In genomic region chr12:53824001-53824716, GRCh38 we compare ENCODE assay signal across 24 cellular contexts.
DNase-seq lines count a peak whose midpoint lies in the region; ATAC-seq, FAIRE-seq and TF ChIP-seq lines count a peak whose summit lies in the region.
"Had no signal": no experiment of that assay in that cellular context is flagged by ENCODE, and none has a peak within 500 bp of the region (broad histone marks: within the 10 kb centered on the region; RNA-seq: fewer than 3 reads in every experiment).

No MANE protein-coding gene starts in this region.

- H2AFZ ChIP-seq in MM.1S (ENCODE audit: low read length) (peak overlapping the region; percentile 57), PC-3 (ENCODE audit: low read length) (peak overlapping the region; percentile 24; the same call in 1 of the 2 replicates), HepG2 (ENCODE audit: low read length) (peak overlapping the region; percentile 45)

- no peak for TF ChIP-seq RAD21 in HepG2 (CRISPR knock-in tag; IDR thresholded peaks at IDR 0.05)

- in situ Hi-C loops in HepG2 (cut with HindIII; ENCODE audit: extremely low pct_ligation_motif_present, low pct_unique_long_range_greater_than_20kb) (no loop called here), HAP-1 (cut with MboI; ENCODE audit: low sequenced_read_pairs) (no loop called here)

- TF ChIP-seq EP300 in HepG2 (IDR thresholded peaks at IDR 0.05; ENCODE audit: low read depth in 2 of 2, low read length in 2 of 2) (no peak), HepG2 (CRISPR knock-in tag; IDR thresholded peaks at IDR 0.05; ENCODE audit: borderline replicate concordance) (no peak)

- H3K4me3 Mint-ChIP-seq in natural killer cell = no peak overlapping the region
- H3K4me3 Mint-ChIP-seq: CD8-positive, alpha-beta memory T cell; T-helper 1 cell treated with Interleukin-12 subunit alpha and Interleukin-12 subunit beta and Interleukin-4 antibody, amounts not matched to agents 30 μg/mL and 1 μg/mL, for 36 hours had no signal

- H3K36me3 Mint-ChIP-seq in natural killer cell = no peaks in the 10 kb centered on the region

- ATAC-seq in PC-3 (no peak), HepG2 (no peak), natural killer cell (no peak)

- WGBS in HepG2 (ENCODE audit: low lambda C conversion rate) = 81% methylated on average over 9 of the region's 9 CpGs

- H3K27me3 Mint-ChIP-seq in natural killer cell (ENCODE audit: low read depth in 2 of 2) = peaks cover 37 to 58% of the 10 kb centered on the region in 2 donors

- H3K4me3 ChIP-seq in MM.1S (ENCODE audit: low read length) = peak overlapping the region; percentile 44
- H3K4me3 ChIP-seq in PC-3 (ENCODE audit: low read length) = no peak overlapping the region
- no peak overlapping the region for H3K4me3 ChIP-seq in HepG2 (replicated peaks in 1 of 3; ENCODE audit: insufficient read depth in 1 of 3, low read depth in 2 of 3, low read length in 3 of 3)
- H3K4me3 ChIP-seq in HAP-1 = no peak overlapping the region

- H3K36me3 ChIP-seq in MM.1S (replicated peaks; ENCODE audit: insufficient read depth, low read length) (no peaks in the 10 kb centered on the region), PC-3 (ENCODE audit: low read depth, low read length) (no peaks in the 10 kb centered on the region), HepG2 (replicated peaks in 1 of 2; ENCODE audit: control insufficient read depth in 1 of 2, insufficient read depth in 2 of 2, low read length in 2 of 2) (no peaks in the 10 kb centered on the region), HAP-1 (replicated peaks) (no peaks in the 10 kb centered on the region)

- H3K27ac ChIP-seq in C4-2B = peak overlapping the region; percentile 69
- H3K27ac ChIP-seq in MM.1S (ENCODE audit: low read length) = peak overlapping the region; percentile 81
- H3K27ac ChIP-seq in PC-3 (ENCODE audit: low read length) = peak overlapping the region; percentile 92
- no peak overlapping the region for H3K27ac ChIP-seq in HepG2 (ENCODE audit: extremely low read length, insufficient read depth, low read length)

- no peak for TF ChIP-seq POLR2A in HepG2 (IDR thresholded peaks at IDR 0.05; ENCODE audit: insufficient read depth in 1 of 2, low read depth in 2 of 2, low read length in 2 of 2)

- no peaks in the 10 kb centered on the region for H4K20me1 ChIP-seq in MM.1S (ENCODE audit: insufficient read depth, low read length)
- no peaks in the 10 kb centered on the region for H4K20me1 ChIP-seq in PC-3 (ENCODE audit: low read length)
- no peaks in the 10 kb centered on the region for H4K20me1 ChIP-seq in HepG2 (ENCODE audit: insufficient read depth, low read length)

- no peak for FAIRE-seq in HepG2 (lab: Jason Lieb, UNC)
- FAIRE-seq: GM12892, HTR-8/SVneo, RCC 7860 had no signal

- peak overlapping the region; percentile 76 for H3K4me2 ChIP-seq in MM.1S (ENCODE audit: low read depth, low read length)
- peak overlapping the region; percentile 9; the same call in 1 of the 2 replicates for H3K4me2 ChIP-seq in PC-3 (ENCODE audit: low read length)
- H3K4me2 ChIP-seq in HepG2 (ENCODE audit: low read depth, low read length) = no peak overlapping the region
- H3K4me2 ChIP-seq: SK-N-SH had no signal

- H3K27ac Mint-ChIP-seq in natural killer cell = no peak overlapping the region
- H3K27ac Mint-ChIP-seq: CD8-positive, alpha-beta memory T cell; T-helper 1 cell treated with Interleukin-12 subunit alpha and Interleukin-12 subunit beta and Interleukin-4 antibody, amounts not matched to agents 30 μg/mL and 1 μg/mL, for 36 hours had no signal

- BruUV-seq in PC-3 (replicated peaks; lab: Mats Ljungman, UMichigan) (no TSS peak), HepG2 (replicated peaks; lab: Mats Ljungman, UMichigan) (no TSS peak)

- H3F3A ChIP-seq in MM.1S (ENCODE audit: insufficient read depth, low read length) (peaks cover 26% of the 10 kb centered on the region), PC-3 (ENCODE audit: low read length, unreplicated experiment) (peaks cover 9% of the 10 kb centered on the region)

- peaks cover 23% of the 10 kb centered on the region for H3K4me1 ChIP-seq in MM.1S (ENCODE audit: low read length)
- H3K4me1 ChIP-seq in PC-3 (ENCODE audit: insufficient read depth, low read length) = peaks cover 51% of the 10 kb centered on the region
- peaks cover 50% of the 10 kb centered on the region for H3K4me1 ChIP-seq in HepG2 (ENCODE audit: insufficient read depth, low read length)
- no peaks in the 10 kb centered on the region for H3K4me1 ChIP-seq in HAP-1

- CTCF ChIA-PET in PC-3 (lab: Charles Lee) (interaction anchor here (0.5 kb wide), 1 partner anchor 71 kb away, joined by 5 read pairs; no protein-coding TSS in a partner anchor), HepG2 (lab: Yijun Ruan, JAX; ENCODE audit: low intra/inter-chr PET ratio, low total read pairs) (no interaction called here)

- peak; percentile 91 for DNase-seq in MM.1S
- no peak for DNase-seq in PC-3
- no peak for DNase-seq in HepG2 (ENCODE audit: low spot score)
- DNase-seq in DMS153 treated with DMSO at 0.1 percent for 48 hours (lab: John Stamatoyannopoulos, UW; ENCODE audit: unreplicated experiment) = no peak
- no peak for DNase-seq in HAP-1 (ENCODE audit: low spot score in 2 of 2)
- DNase-seq in natural killer cell = no peak
- DNase-seq: C1 segment of cervical spinal cord; CD8-positive, alpha-beta memory T cell; DND-41; H7; MV-4-11; NCI-H1694; NCI-H2029 treated with DMSO at 0.1 percent for 48 hours; NCI-H226; NCI-H510A; NCI-H748 treated with DMSO at 0.1 percent for 48 hours; SK-N-SH; SW 1271; T-helper 9 cell had no signal

- no peaks in the 10 kb centered on the region for H3K4me1 Mint-ChIP-seq in natural killer cell
- H3K4me1 Mint-ChIP-seq: CD8-positive, alpha-beta memory T cell had no signal

- POLR2A ChIA-PET in PC-3 (lab: Charles Lee; ENCODE audit: unreplicated experiment) (no interaction called here), HepG2 (lab: Yijun Ruan, JAX) (interaction anchor here (1.5 to 2.8 kb wide), 3 partner anchors 8 to 25 kb away, joined by 4 to 41 read pairs (median 9); no protein-coding TSS in a partner anchor)

- H3K9me3 ChIP-seq in MM.1S (replicated peaks; ENCODE audit: insufficient read depth, low read length) (no peaks in the 10 kb centered on the region), PC-3 (ENCODE audit: low read length) (no peaks in the 10 kb centered on the region), HepG2 (ENCODE audit: low read length) (no peaks in the 10 kb centered on the region), HAP-1 (no peaks in the 10 kb centered on the region)
- H3K9me3 ChIP-seq: SK-N-SH had no signal

- H3K79me2 ChIP-seq in MM.1S (ENCODE audit: low read length) (no peaks in the 10 kb centered on the region), PC-3 (ENCODE audit: low read length) (no peaks in the 10 kb centered on the region), HepG2 (ENCODE audit: insufficient read depth, low read length) (no peaks in the 10 kb centered on the region)

- TF ChIP-seq CTCF in C4-2B (conservative IDR thresholded peaks at IDR 0.05) = no peak
- TF ChIP-seq CTCF in MM.1S (IDR thresholded peaks at IDR 0.05; ENCODE audit: low read length) = no peak
- TF ChIP-seq CTCF in PC-3 (conservative IDR thresholded peaks at IDR 0.05; ENCODE audit: low read depth, low read length) = no peak
- no peak for TF ChIP-seq CTCF in HepG2 (CRISPR knock-in tag; IDR thresholded peaks at IDR 0.05)
- TF ChIP-seq CTCF in natural killer cell (IDR thresholded peaks at IDR 0.05) = no peak

- intact Hi-C loops in PC-3 (cut with micrococcal nuclease) (no loop called here), HepG2 (cut with micrococcal nuclease; ENCODE audit: unreplicated experiment) (no loop called here), natural killer cell (cut with micrococcal nuclease) (no loop called here)

- H3K9ac ChIP-seq in MM.1S (ENCODE audit: low read length) = peak overlapping the region; percentile 39; the same call in 1 of the 2 replicates
- peak overlapping the region; percentile 52; the same call in 1 of the 2 replicates for H3K9ac ChIP-seq in PC-3 (ENCODE audit: low read length)
- no peak overlapping the region for H3K9ac ChIP-seq in HepG2 (ENCODE audit: insufficient read depth, low read depth, low read length)
- H3K9ac ChIP-seq: SK-N-SH had no signal

- H3K9me2 ChIP-seq in MM.1S (replicated peaks; ENCODE audit: insufficient read depth, low read length) = no peaks in the 10 kb centered on the region
- no peaks in the 10 kb centered on the region for H3K9me2 ChIP-seq in PC-3 (replicated peaks; ENCODE audit: low read length)
- H3K9me2 ChIP-seq: SK-N-SH had no signal

- no peaks in the 10 kb centered on the region for H3K27me3 ChIP-seq in MM.1S (replicated peaks; ENCODE audit: insufficient read depth, low read length)
- H3K27me3 ChIP-seq in PC-3 (ENCODE audit: low read length) = no peaks in the 10 kb centered on the region
- H3K27me3 ChIP-seq in HepG2 (ENCODE audit: control insufficient read depth in 1 of 2, insufficient read depth in 2 of 2, low read length in 2 of 2) = no peaks in the 10 kb centered on the region; a peak in 1 of 5 replicates
- peaks cover 30% of the 10 kb centered on the region for H3K27me3 ChIP-seq in HAP-1 (ENCODE audit: low read depth)

- H3K9me3 Mint-ChIP-seq in natural killer cell = no peaks in the 10 kb centered on the region
- H3K9me3 Mint-ChIP-seq: CD8-positive, alpha-beta memory T cell; T-helper 1 cell treated with Interleukin-12 subunit alpha and Interleukin-12 subunit beta and Interleukin-4 antibody, amounts not matched to agents 30 μg/mL and 1 μg/mL, for 36 hours had no signal

TF ChIP-seq in HepG2, 621 proteins besides CTCF, POLR2A, EP300 and RAD21:
- TF ChIP-seq MAFF (IDR thresholded peaks at IDR 0.05; ENCODE audit: low read depth, low read length) (peak; percentile 68), ZNF362 (CRISPR knock-in tag; IDR thresholded peaks at IDR 0.05; ENCODE audit: borderline replicate concordance) (peak; percentile 24; the same call in 1 of the 2 replicates), MAFK (conservative IDR thresholded peaks at IDR 0.05 in 1 of 2, IDR thresholded peaks at IDR 0.05 in 1 of 2; ENCODE audit: low read length in 2 of 2) (peak; percentile 62 to 68), IRF1 (CRISPR knock-in tag; IDR thresholded peaks at IDR 0.05; ENCODE audit: low read depth) (no peak)
